14 cellular contexts compared by ENCODE assay signal in the genomic region with DNA sequence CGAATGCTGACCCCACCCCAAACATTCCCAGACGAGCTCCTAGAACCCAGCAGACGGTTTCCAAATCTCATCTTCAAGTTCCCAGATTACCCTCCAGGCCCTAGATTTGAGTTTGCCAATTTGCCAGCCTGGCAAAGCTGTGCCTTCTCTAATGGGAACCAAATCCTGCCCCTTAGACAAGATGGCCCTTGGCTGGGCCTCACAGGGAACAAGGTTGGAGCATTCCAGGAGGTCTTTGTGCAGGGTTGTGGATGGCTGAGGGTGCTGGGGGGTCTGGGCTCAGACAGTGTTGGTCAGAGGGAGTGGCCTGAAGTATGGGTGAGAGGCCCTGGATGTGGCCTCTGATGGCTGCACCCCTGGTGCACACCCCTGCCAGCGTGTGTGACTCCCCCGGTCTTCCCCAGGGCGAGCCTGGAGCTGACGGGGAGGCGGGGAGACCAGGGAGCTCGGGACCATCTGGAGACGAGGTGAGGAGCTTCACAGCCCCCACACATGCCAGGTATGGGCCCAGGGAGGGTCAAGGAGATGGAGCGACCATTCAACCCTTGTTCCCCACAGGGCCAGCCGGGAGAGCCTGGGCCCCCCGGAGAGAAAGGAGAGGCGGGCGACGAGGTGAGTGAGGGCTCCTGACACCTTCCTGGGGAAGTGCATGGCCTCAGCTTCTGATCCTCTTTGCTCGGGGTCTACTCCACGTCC. TPM values are rescaled to one million over a fixed set of nuclear protein-coding genes. Genes with fewer than 3 reads are reported as not detected.
DNase-seq lines count a peak whose midpoint lies in the region; FAIRE-seq and TF ChIP-seq lines count a peak whose summit lies in the region.
"Had no signal": no experiment of that assay in that cellular context is flagged by ENCODE, and none has a peak within 500 bp of the region (broad histone marks: within the 10 kb centered on the region; RNA-seq: fewer than 3 reads in every experiment).

No MANE protein-coding gene starts in this region.

- TF ChIP-seq CTCF in Peyer's patch (IDR thresholded peaks at IDR 0.05) (no peak), glutamatergic neuron (IDR thresholded peaks at IDR 0.05; ENCODE audit: partially characterized antibody, unreplicated experiment) (no peak), sigmoid colon (IDR thresholded peaks at IDR 0.05) (no peak)

- 78 to 85% methylated on average over 18 of the region's 18 CpGs for WGBS in sigmoid colon, 2 donors

- peak; percentile 6 for DNase-seq in Daoy (ENCODE audit: low read depth)
- peak in 2 of 3 donors; percentile 7 to 20 for DNase-seq in Peyer's patch
- DNase-seq in glutamatergic neuron, result peak; percentile 8
- peak; percentile 62 for DNase-seq in sigmoid colon
- DNase-seq in HPDE6-E6E7 (ENCODE audit: extremely low spot score), result no peak
- no peak for DNase-seq in GM12892 (ENCODE audit: insufficient read length)
- DNase-seq in LoVo (ENCODE audit: low spot score), result no peak
- DNase-seq in Kasumi-1 (lab: John Stamatoyannopoulos, UW), result no peak
- DNase-seq: dermis blood vessel endothelial cell; NCI-H1105; NCI-H510A treated with DMSO at 0.1 percent for 48 hours; stimulated activated naive B cell treated with anti-CD40 and anti-IgM and Interleukin-4, amounts not matched to agents 10 μg/mL and 1 μg/mL and 100 μg/mL, for 72 hours; T1000 had no signal

- H3K27ac Mint-ChIP-seq in glutamatergic neuron (ENCODE audit: unreplicated experiment), result no peak overlapping the region
- H3K27ac Mint-ChIP-seq: stimulated activated naive B cell treated with anti-CD40 and anti-IgM and Interleukin-4, amounts not matched to agents 10 μg/mL and 1 μg/mL and 100 μg/mL, for 72 hours had no signal

- TF ChIP-seq EP300 in sigmoid colon (IDR thresholded peaks at IDR 0.05), result no peak

- peaks cover 7% of the 10 kb centered on the region for H3K4me1 Mint-ChIP-seq in glutamatergic neuron (ENCODE audit: low read depth, unreplicated experiment)
- H3K4me1 Mint-ChIP-seq: stimulated activated naive B cell treated with anti-CD40 and anti-IgM and Interleukin-4, amounts not matched to agents 10 μg/mL and 1 μg/mL and 100 μg/mL, for 72 hours had no signal

- H3K9me3 Mint-ChIP-seq in glutamatergic neuron (ENCODE audit: unreplicated experiment), result no peaks in the 10 kb centered on the region
- H3K9me3 Mint-ChIP-seq: stimulated activated naive B cell treated with anti-CD40 and anti-IgM and Interleukin-4, amounts not matched to agents 10 μg/mL and 1 μg/mL and 100 μg/mL, for 72 hours had no signal

- H3K27me3 ChIP-seq in Peyer's patch (no peaks in the 10 kb centered on the region), sigmoid colon (no peaks in the 10 kb centered on the region)

- H3K4me1 ChIP-seq in Peyer's patch (peaks cover 0 to 3% (median 0%) of the 10 kb centered on the region in 4 donors), sigmoid colon (peaks cover 0 to 93% (median 83%) of the 10 kb centered on the region in 4 donors)

- no peak for FAIRE-seq in GM12892 (lab: Jason Lieb, UNC)

- no peaks in the 10 kb centered on the region for H3K9me3 ChIP-seq in Peyer's patch
- H3K9me3 ChIP-seq in sigmoid colon, result no peaks in the 10 kb centered on the region

- no peak overlapping the region for H3K4me3 ChIP-seq in Peyer's patch
- H3K4me3 ChIP-seq in sigmoid colon, result no peak overlapping the region

- peaks cover 9% of the 10 kb centered on the region for H3K27me3 Mint-ChIP-seq in glutamatergic neuron (ENCODE audit: unreplicated experiment)

- intact Hi-C loops in sigmoid colon (cut with DNase I), result no loop called here

- no peaks in the 10 kb centered on the region for H3K36me3 Mint-ChIP-seq in glutamatergic neuron (ENCODE audit: unreplicated experiment)
- H3K36me3 Mint-ChIP-seq: stimulated activated naive B cell treated with anti-CD40 and anti-IgM and Interleukin-4, amounts not matched to agents 10 μg/mL and 1 μg/mL and 100 μg/mL, for 72 hours had no signal

- no peak overlapping the region for H3K4me3 Mint-ChIP-seq in glutamatergic neuron (ENCODE audit: unreplicated experiment)
- H3K4me3 Mint-ChIP-seq: stimulated activated naive B cell treated with anti-CD40 and anti-IgM and Interleukin-4, amounts not matched to agents 10 μg/mL and 1 μg/mL and 100 μg/mL, for 72 hours had no signal

- TF ChIP-seq POLR2A in Peyer's patch (IDR thresholded peaks at IDR 0.05) (no peak), sigmoid colon (IDR thresholded peaks at IDR 0.05) (no peak), GM12892 (IDR thresholded peaks at IDR 0.05; ENCODE audit: low read depth, low read length) (no peak)

- no peak overlapping the region for H3K27ac ChIP-seq in Peyer's patch
- peak overlapping the region; percentile 73 to 80 (median 79) for H3K27ac ChIP-seq in sigmoid colon
- H3K27ac ChIP-seq: C4-2B had no signal

- peaks cover 0 to 10% (median 0%) of the 10 kb centered on the region in 3 donors for H3K36me3 ChIP-seq in Peyer's patch
- peaks cover 66 to 93% (median 78%) of the 10 kb centered on the region in 4 donors for H3K36me3 ChIP-seq in sigmoid colon

RNA-seq across cellular contexts. Expression of a gene that starts 10.2 kb away (rescaled TPM):
- 444 and 536 TPM in 2 replicates for total RNA-seq in Daoy (2014; rRNA removed; shearing (Covaris generic))
- total RNA-seq in Peyer's patch, result 100 to 1,000 TPM in 3 of 4 donors, 10 to 100 TPM in 1; 37.7 to 458 (median 161) TPM
- 407 TPM for total RNA-seq in glutamatergic neuron (ENCODE audit: unreplicated experiment)
- total RNA-seq in sigmoid colon, result 1,000 to 10,000 TPM in 2 of 4 donors, 100 to 1,000 TPM in 2; 622 to 1,755 (median 1,184) TPM
- 100 to 1,000 TPM in 1 of 3 donors, 10 to 100 TPM in 2; 14.3 to 131 (median 28.2) TPM for polyA plus RNA-seq in sigmoid colon
- polyA plus RNA-seq in GM12892 (2012; ENCODE audit: missing spikeins), result not detected

Comparison
In these comparisons a context has a peak if more than half of its experiments do, and no peak if none do; other contexts are left out.
1. DNase-seq: peak in Daoy (single experiment), Peyer's patch (2 of 3), glutamatergic neuron (single experiment) and sigmoid colon (single experiment); none in HPDE6-E6E7 (single experiment), GM12892 (single experiment), LoVo (single experiment) and Kasumi-1 (0 of 2).
2. H3K27ac ChIP-seq: peak in sigmoid colon (4 of 4); none in Peyer's patch (0 of 4).